Comparison of ENCODE assay signal across 17 cellular contexts in the genomic region with DNA sequence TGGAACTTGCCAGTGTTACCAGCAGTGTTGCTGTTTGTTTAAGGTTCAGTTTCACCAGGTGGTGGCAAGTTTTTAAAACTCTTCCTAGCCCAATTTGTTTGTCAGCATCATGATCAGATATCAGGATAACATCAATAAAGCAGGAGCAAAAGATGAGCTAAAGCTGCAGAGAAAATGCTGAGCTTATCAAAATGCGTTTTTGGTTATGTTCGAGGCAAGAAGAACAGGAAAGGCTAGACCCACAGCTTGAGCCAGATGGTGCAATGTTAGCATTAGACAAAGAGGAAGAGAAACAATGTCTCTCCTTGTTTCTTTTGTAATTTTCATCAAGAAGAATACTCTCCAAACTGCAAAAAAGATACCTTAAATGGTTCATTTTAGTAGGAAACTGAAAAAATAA.
"Had no signal": no experiment of that assay in that cellular context is flagged by ENCODE, and none has a peak within 500 bp of the region (broad histone marks: within the 10 kb centered on the region; RNA-seq: fewer than 3 reads in every experiment).

No MANE protein-coding gene starts in this region.

- H3K4me3 ChIP-seq: adrenal gland, breast epithelium, esophagus muscularis mucosa, prostate gland, right atrium auricular region, transverse colon, uterus had no signal

- H3K9me3 ChIP-seq: adrenal gland, breast epithelium, esophagus muscularis mucosa, prostate gland, transverse colon, uterus had no signal

- H3K27me3 ChIP-seq: adrenal gland, breast epithelium, esophagus muscularis mucosa, right atrium auricular region, transverse colon, uterus had no signal

- H3K4me1 ChIP-seq: breast epithelium, prostate gland, uterus had no signal

- DNase-seq: activated CD4-positive, alpha-beta T cell treated with anti-CD3 and anti-CD28 coated beads for 36 hours; activated CD4-positive, alpha-beta T cell treated with anti-CD3 and anti-CD28 coated beads, Interleukin-2, amount 50 U/mL, for 48 hours; activated gamma-delta T cell treated with Interleukin-2 at 50 U/mL for 16 hours; cortex of kidney; left colon; mammary epithelial cell; transverse colon; uterus had no signal

- H3K36me3 ChIP-seq: adrenal gland, breast epithelium, esophagus muscularis mucosa, prostate gland, right atrium auricular region, transverse colon, uterus had no signal

- FAIRE-seq: astrocyte, TTC549 had no signal

- H3K27ac ChIP-seq: adrenal gland, breast epithelium, esophagus muscularis mucosa, prostate gland, right atrium auricular region, transverse colon, uterus had no signal

- ATAC-seq: activated CD4-positive, alpha-beta T cell treated with anti-CD3 and anti-CD28 coated beads for 36 hours; activated naive CD4-positive, alpha-beta T cell treated with anti-CD3 and anti-CD28 coated beads, Interleukin-2, amount 50 U/mL, for 72 hours; left colon; WTC11 had no signal
